Comparison of ENCODE assay signal across 29 cellular contexts in genomic region chr4:48571471-48571870, GRCh38.
"Had no signal": no experiment of that assay in that cellular context is flagged by ENCODE, and none has a peak within 500 bp of the region (broad histone marks: within the 10 kb centered on the region; RNA-seq: fewer than 3 reads in every experiment).

No MANE protein-coding gene starts in this region.

- ATAC-seq: left ventricle myocardium superior; lower lobe of right lung; mucosa of descending colon; natural killer cell treated with Interleukin-12 subunit alpha and Interleukin-12 subunit beta and Interleukin-15 and Interleukin-18, amount 100 ng/mL, for 72 hours; stimulated activated memory B cell treated with anti-CD40 and anti-IgM and Interleukin-4, amounts not matched to agents 10 μg/mL and 1 μg/mL and 100 μg/mL, for 72 hours; stimulated activated naive CD8-positive, alpha-beta T cell treated with anti-CD3 and anti-CD28 coated beads, Interleukin-15, Interleukin-2, amounts not matched to agents 100 U/mL and 50 U/mL, for 24 hours had no signal

- DNase-seq: colonic mucosa; effector CD8-positive, alpha-beta T cell; endodermal cell; erythroblast; esophagus squamous epithelium; hypothalamus; immature natural killer cell; islet precursor cell; left ventricle myocardium superior; lower lobe of right lung; mucosa of descending colon; naive B cell; right lobe of liver; spleen; stimulated activated CD4-positive, alpha-beta T cell treated with anti-CD3 and anti-CD28 coated beads, Interleukin-4, amount 100 ng/mL, for 4 hours; stimulated activated naive CD8-positive, alpha-beta T cell treated with anti-CD3 and anti-CD28 coated beads, Interleukin-15, Interleukin-2, amounts not matched to agents 100 U/mL and 50 U/mL, for 24 hours; substantia nigra; testis; tibial artery had no signal

- H3K27ac Mint-ChIP-seq: dendritic cell treated with granulocyte-macrophage colony-stimulating factor and Interleukin-4, amounts not matched to agents 40 ng/mL and 50 ng/mL, for 4 days; endodermal cell; natural killer cell treated with Interleukin-12 subunit alpha and Interleukin-12 subunit beta and Interleukin-15 and Interleukin-18, amount 100 ng/mL, for 72 hours; progenitor cell of endocrine pancreas; stimulated activated memory B cell treated with anti-CD40 and anti-IgM and Interleukin-4, amounts not matched to agents 10 μg/mL and 1 μg/mL and 100 μg/mL, for 72 hours; type B pancreatic cell had no signal

- H3K4me3 ChIP-seq: colonic mucosa, esophagus squamous epithelium, lower lobe of right lung, mucosa of descending colon, right lobe of liver, spleen, testis, tibial artery had no signal

- H3K4me3 Mint-ChIP-seq: dendritic cell treated with granulocyte-macrophage colony-stimulating factor and Interleukin-4, amounts not matched to agents 40 ng/mL and 50 ng/mL, for 4 days; endodermal cell; immature natural killer cell; naive B cell; natural killer cell treated with Interleukin-12 subunit alpha and Interleukin-12 subunit beta and Interleukin-15 and Interleukin-18, amount 100 ng/mL, for 72 hours; neural crest cell; stimulated activated memory B cell treated with anti-CD40 and anti-IgM and Interleukin-4, amounts not matched to agents 10 μg/mL and 1 μg/mL and 100 μg/mL, for 72 hours; type B pancreatic cell had no signal

- FAIRE-seq: endothelial cell of umbilical vein, frontal cortex had no signal

- H3K27ac ChIP-seq: colonic mucosa, esophagus squamous epithelium, lower lobe of right lung, neutrophil, parathyroid adenoma, right lobe of liver, spleen, testis, tibial artery had no signal

- H3K4me1 Mint-ChIP-seq: endodermal cell, immature natural killer cell, naive B cell, neural crest cell had no signal

- H3K27me3 Mint-ChIP-seq: dendritic cell treated with granulocyte-macrophage colony-stimulating factor and Interleukin-4, amounts not matched to agents 40 ng/mL and 50 ng/mL, for 4 days; naive B cell; natural killer cell treated with Interleukin-12 subunit alpha and Interleukin-12 subunit beta and Interleukin-15 and Interleukin-18, amount 100 ng/mL, for 72 hours; progenitor cell of endocrine pancreas; stimulated activated memory B cell treated with anti-CD40 and anti-IgM and Interleukin-4, amounts not matched to agents 10 μg/mL and 1 μg/mL and 100 μg/mL, for 72 hours; type B pancreatic cell had no signal

- H3K9me3 Mint-ChIP-seq: dendritic cell treated with granulocyte-macrophage colony-stimulating factor and Interleukin-4, amounts not matched to agents 40 ng/mL and 50 ng/mL, for 4 days; endodermal cell; immature natural killer cell; naive B cell; natural killer cell treated with Interleukin-12 subunit alpha and Interleukin-12 subunit beta and Interleukin-15 and Interleukin-18, amount 100 ng/mL, for 72 hours; neural crest cell; stimulated activated memory B cell treated with anti-CD40 and anti-IgM and Interleukin-4, amounts not matched to agents 10 μg/mL and 1 μg/mL and 100 μg/mL, for 72 hours; type B pancreatic cell had no signal

- H3K4me1 ChIP-seq: colonic mucosa, esophagus squamous epithelium, lower lobe of right lung, parathyroid adenoma, right lobe of liver, spleen, testis, tibial artery had no signal

- H3K36me3 ChIP-seq: colonic mucosa had no signal

- H3K9me3 ChIP-seq: colonic mucosa, esophagus squamous epithelium, lower lobe of right lung, mucosa of descending colon, neutrophil, right lobe of liver, spleen, testis, tibial artery had no signal

- H3K27me3 ChIP-seq: colonic mucosa, esophagus squamous epithelium, neutrophil, right lobe of liver, spleen, testis, tibial artery had no signal
